20 cellular contexts compared by ENCODE assay signal in genomic region chr7:135616136-135616535, GRCh38. TPM values are rescaled to one million over a fixed set of nuclear protein-coding genes. Genes with fewer than 3 reads are reported as not detected.
DNase-seq lines count a peak whose midpoint lies in the region; ATAC-seq, FAIRE-seq and TF ChIP-seq lines count a peak whose summit lies in the region.
"Had no signal": no experiment of that assay in that cellular context is flagged by ENCODE, and none has a peak within 500 bp of the region (broad histone marks: within the 10 kb centered on the region; RNA-seq: fewer than 3 reads in every experiment).

No MANE protein-coding gene starts in this region.

- H3K4me1 ChIP-seq in GM23248 (ENCODE audit: insufficient read depth): peaks cover 12% of the 10 kb centered on the region
- no peaks in the 10 kb centered on the region for H3K4me1 ChIP-seq in OCI-LY1 (ENCODE audit: insufficient read depth, low read length, severe bottlenecking)
- peaks cover 11% of the 10 kb centered on the region for H3K4me1 ChIP-seq in osteoblast (ENCODE audit: insufficient read depth, low read length)
- H3K4me1 ChIP-seq: A549 had no signal

- H3K4me3 Mint-ChIP-seq in natural killer cell: no peak overlapping the region
- H3K4me3 Mint-ChIP-seq: CD4-positive, alpha-beta memory T cell; GM23338; H9; HFFc6 had no signal

- peak; percentile 5; the same call in 1 of the 2 replicates for TF ChIP-seq CTCF in OCI-LY1 (IDR thresholded peaks at IDR 0.05; ENCODE audit: low read length)
- no peak for TF ChIP-seq CTCF in osteoblast (IDR thresholded peaks at IDR 0.05; ENCODE audit: extremely low read depth, low read depth, low read length)
- TF ChIP-seq CTCF in natural killer cell (IDR thresholded peaks at IDR 0.05): no peak

- H3K36me3 ChIP-seq in GM23248 (ENCODE audit: low read depth): peaks cover 21% of the 10 kb centered on the region
- peaks cover 87% of the 10 kb centered on the region for H3K36me3 ChIP-seq in OCI-LY1 (ENCODE audit: insufficient read depth, low read length)
- peaks cover 33% of the 10 kb centered on the region for H3K36me3 ChIP-seq in osteoblast (ENCODE audit: insufficient read depth, low read length)

- H3F3A ChIP-seq in GM23248 (ENCODE audit: insufficient read depth) (peaks cover 11% of the 10 kb centered on the region; the same call in 1 of the 2 replicates), OCI-LY1 (ENCODE audit: insufficient read depth, low read length) (no peaks in the 10 kb centered on the region; the same call in 1 of the 2 replicates)

- H3K9ac ChIP-seq in GM23248 (no peak overlapping the region), OCI-LY1 (ENCODE audit: low read length) (no peak overlapping the region)

- WGBS in GM23248 (ENCODE audit: low coverage in 1 of 2, low lambda C conversion rate in 2 of 2, missing lambda C conversion rate in 2 of 2), 2 experiments: 82 to 95% methylated on average over 1 of the region's 1 CpG

- H3K4me1 Mint-ChIP-seq in natural killer cell: no peaks in the 10 kb centered on the region
- H3K4me1 Mint-ChIP-seq: CD4-positive, alpha-beta memory T cell; GM23338; H9 had no signal

- H3K4me3 ChIP-seq in GM23248 (no peak overlapping the region), OCI-LY1 (ENCODE audit: low read depth, low read length, poor library complexity, severe bottlenecking) (no peak overlapping the region), osteoblast (ENCODE audit: insufficient read depth, low read length) (no peak overlapping the region)
- H3K4me3 ChIP-seq: A549, GM23338 had no signal

- H3K36me3 Mint-ChIP-seq in natural killer cell: peaks cover 13% of the 10 kb centered on the region

- no peaks in the 10 kb centered on the region for H3K27me3 Mint-ChIP-seq in natural killer cell (ENCODE audit: low read depth in 2 of 2)
- H3K27me3 Mint-ChIP-seq: CD4-positive, alpha-beta memory T cell had no signal

- H3K9me2 ChIP-seq in GM23248 (ENCODE audit: insufficient read depth) (no peaks in the 10 kb centered on the region), OCI-LY1 (ENCODE audit: low read depth, low read length) (no peaks in the 10 kb centered on the region)

- H3K79me2 ChIP-seq in GM23248 (ENCODE audit: insufficient read depth) (no peaks in the 10 kb centered on the region), OCI-LY1 (ENCODE audit: insufficient read depth, low read length) (peaks cover 3% of the 10 kb centered on the region; the same call in 1 of the 2 replicates), osteoblast (ENCODE audit: insufficient read depth, low read length) (no peaks in the 10 kb centered on the region)

- H3K9me3 ChIP-seq in GM23248 (ENCODE audit: low read depth) (no peaks in the 10 kb centered on the region), OCI-LY1 (ENCODE audit: low read length) (no peaks in the 10 kb centered on the region), osteoblast (ENCODE audit: low read depth, low read length) (no peaks in the 10 kb centered on the region)
- H3K9me3 ChIP-seq: A549 had no signal

- no peaks in the 10 kb centered on the region for H3K9me3 Mint-ChIP-seq in natural killer cell
- H3K9me3 Mint-ChIP-seq: GM23338, H9, HFFc6 had no signal

- FAIRE-seq in A204.1 (lab: Jason Lieb, UNC): peak; percentile 62
- FAIRE-seq: A549, GM12892 had no signal

- H3K4me2 ChIP-seq in GM23248 (ENCODE audit: unreplicated experiment) (no peak overlapping the region), OCI-LY1 (ENCODE audit: low read length) (no peak overlapping the region), osteoblast (ENCODE audit: insufficient read depth, low read length) (no peak overlapping the region)
- H3K4me2 ChIP-seq: A549, GM23338 had no signal

- intact Hi-C loops in natural killer cell (cut with micrococcal nuclease): no loop called here

- H3K27ac ChIP-seq in GM23248 (no peak overlapping the region), OCI-LY1 (ENCODE audit: low read depth, low read length, poor library complexity, severe bottlenecking) (no peak overlapping the region), osteoblast (ENCODE audit: low read depth, low read length) (no peak overlapping the region)
- H3K27ac ChIP-seq: 22Rv1, A549 had no signal

- no peak overlapping the region for H3K27ac Mint-ChIP-seq in natural killer cell
- H3K27ac Mint-ChIP-seq: GM23338, H9, HFFc6 had no signal

- no peak for ATAC-seq in natural killer cell
- ATAC-seq: A549, GM23338 had no signal

- no peaks in the 10 kb centered on the region for H4K20me1 ChIP-seq in GM23248 (ENCODE audit: insufficient read depth)
- no peaks in the 10 kb centered on the region for H4K20me1 ChIP-seq in OCI-LY1 (ENCODE audit: insufficient read depth, low read length)
- H4K20me1 ChIP-seq in osteoblast (ENCODE audit: insufficient read depth, low read length): no peaks in the 10 kb centered on the region

- H2AFZ ChIP-seq in GM23248 (no peak overlapping the region), OCI-LY1 (ENCODE audit: low read length) (no peak overlapping the region), osteoblast (ENCODE audit: low read length) (no peak overlapping the region)
- H2AFZ ChIP-seq: GM23338 had no signal

- DNase-seq in GM23248 (peak; percentile 12), osteoblast (ENCODE audit: insufficient read length, low spot score, missing footprints) (peak; percentile 58), NCI-H1417 treated with DMSO at 0.1 percent for 48 hours (lab: John Stamatoyannopoulos, UW) (no peak), natural killer cell (no peak)
- no peak for DNase-seq in activated naive CD4-positive, alpha-beta T cell (lab: John Stamatoyannopoulos, UW)
- DNase-seq: ACHN; C1 segment of cervical spinal cord; Calu3; CD4-positive, alpha-beta memory T cell; COR-L47; DMS53; DMS79 treated with DMSO at 0.1 percent for 48 hours; H9; HFFc6 had no signal

- in situ Hi-C loops in GM23248 (cut with MboI): no loop called here

- H3K27me3 ChIP-seq in GM23248 (replicated peaks; ENCODE audit: insufficient read depth): no peaks in the 10 kb centered on the region
- no peaks in the 10 kb centered on the region for H3K27me3 ChIP-seq in OCI-LY1 (ENCODE audit: insufficient read depth, low read length)
- H3K27me3 ChIP-seq in osteoblast (ENCODE audit: insufficient read depth, low read length): no peaks in the 10 kb centered on the region

RNA-seq across cellular contexts. Expression of gene STMP1, which starts 46.2 kb away (rescaled TPM):
- 11.3 and 16.9 TPM in 2 replicates for total RNA-seq in GM23248 (2014; rRNA removed; shearing (Covaris generic))
- 93.2 and 97.0 TPM in 2 replicates for polyA plus RNA-seq in GM23248 (2016; fragmentation: Nextera tagmentation; extraction: Ambion mirVana)
- 18.8 and 21.5 TPM in 2 replicates for total RNA-seq in osteoblast
- 10 to 100 TPM; 19.4 to 25.8 (median 22.3) TPM for total RNA-seq in natural killer cell

RNA-seq across cellular contexts. Expression of gene NUP205, which starts 58.4 kb away (rescaled TPM):
- total RNA-seq in GM23248 (2014; rRNA removed; shearing (Covaris generic)): 31.8 and 45.7 TPM in 2 replicates
- polyA plus RNA-seq in GM23248 (2016; fragmentation: Nextera tagmentation; extraction: Ambion mirVana): 17.4 and 18.5 TPM in 2 replicates
- total RNA-seq in osteoblast (29.5 and 33.7 TPM in 2 replicates), natural killer cell (10 to 100 TPM; 45.6 to 55.1 (median 53.7) TPM)

Comparison
In these comparisons a context has a peak if more than half of its experiments do, and no peak if none do; other contexts are left out.
1. DNase-seq: peak in GM23248 (single experiment) and osteoblast (single experiment); none in NCI-H1417 treated with DMSO at 0.1 percent for 48 hours (single experiment), natural killer cell (single experiment) and activated naive CD4-positive, alpha-beta T cell (0 of 4).